Comparison of ENCODE assay signal across 2 cellular contexts in the genomic region with DNA sequence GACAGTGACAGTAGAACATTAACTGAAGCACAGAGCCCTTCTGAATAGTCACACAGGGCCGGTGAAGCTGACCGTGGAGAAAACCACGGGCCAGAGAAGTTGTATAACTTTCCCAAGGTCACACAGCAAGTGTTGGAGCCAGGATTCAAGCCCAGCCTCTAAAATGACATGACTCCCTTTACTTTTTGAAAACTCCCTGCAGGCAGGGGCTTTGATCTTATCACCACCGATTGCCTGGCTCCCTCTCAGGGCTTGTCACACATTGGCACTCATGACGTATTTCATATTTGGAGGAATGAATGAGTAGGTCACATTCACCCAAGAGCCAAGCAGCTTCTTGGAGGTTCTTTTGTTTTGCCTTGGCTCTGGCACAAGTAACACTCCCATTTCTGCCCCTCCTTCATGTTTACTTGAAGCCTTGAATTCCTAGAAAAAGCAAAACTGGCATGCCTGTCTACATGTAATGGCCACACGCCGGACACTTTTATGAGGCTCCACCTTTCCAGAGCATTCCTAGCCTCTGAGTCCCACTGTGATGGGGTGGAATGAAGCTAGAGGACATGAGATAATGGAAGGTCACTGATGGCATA.
TF ChIP-seq lines count a peak whose summit lies in the region.

No MANE protein-coding gene starts in this region.

TF ChIP-seq in Ishikawa, 13 proteins besides CTCF, POLR2A, EP300 and RAD21:
- TF ChIP-seq TAF1 (IDR thresholded peaks at IDR 0.05; ENCODE audit: low read depth) (no peak), CEBPB (IDR thresholded peaks at IDR 0.05) (no peak), CREB1 (IDR thresholded peaks at IDR 0.05; ENCODE audit: low read depth) (no peak), YY1 (IDR thresholded peaks at IDR 0.05; ENCODE audit: low read depth) (0 out of 2 replicates have a peak, but pooled peaks have one; percentile 35), FOXM1 (IDR thresholded peaks at IDR 0.05; ENCODE audit: borderline replicate concordance, low read depth) (no peak), EGR1 (IDR thresholded peaks at IDR 0.05) (no peak), NFIC (IDR thresholded peaks at IDR 0.05) (0 out of 2 replicates have a peak, but pooled peaks have one; percentile 8), ZBTB7A (IDR thresholded peaks at IDR 0.05; ENCODE audit: low read depth) (no peak), TEAD4 (IDR thresholded peaks at IDR 0.05) (0 out of 2 replicates have a peak, but pooled peaks have one; percentile 19), TCF12 (IDR thresholded peaks at IDR 0.05; ENCODE audit: low read depth) (no peak)
- TF ChIP-seq, protein P1, sequence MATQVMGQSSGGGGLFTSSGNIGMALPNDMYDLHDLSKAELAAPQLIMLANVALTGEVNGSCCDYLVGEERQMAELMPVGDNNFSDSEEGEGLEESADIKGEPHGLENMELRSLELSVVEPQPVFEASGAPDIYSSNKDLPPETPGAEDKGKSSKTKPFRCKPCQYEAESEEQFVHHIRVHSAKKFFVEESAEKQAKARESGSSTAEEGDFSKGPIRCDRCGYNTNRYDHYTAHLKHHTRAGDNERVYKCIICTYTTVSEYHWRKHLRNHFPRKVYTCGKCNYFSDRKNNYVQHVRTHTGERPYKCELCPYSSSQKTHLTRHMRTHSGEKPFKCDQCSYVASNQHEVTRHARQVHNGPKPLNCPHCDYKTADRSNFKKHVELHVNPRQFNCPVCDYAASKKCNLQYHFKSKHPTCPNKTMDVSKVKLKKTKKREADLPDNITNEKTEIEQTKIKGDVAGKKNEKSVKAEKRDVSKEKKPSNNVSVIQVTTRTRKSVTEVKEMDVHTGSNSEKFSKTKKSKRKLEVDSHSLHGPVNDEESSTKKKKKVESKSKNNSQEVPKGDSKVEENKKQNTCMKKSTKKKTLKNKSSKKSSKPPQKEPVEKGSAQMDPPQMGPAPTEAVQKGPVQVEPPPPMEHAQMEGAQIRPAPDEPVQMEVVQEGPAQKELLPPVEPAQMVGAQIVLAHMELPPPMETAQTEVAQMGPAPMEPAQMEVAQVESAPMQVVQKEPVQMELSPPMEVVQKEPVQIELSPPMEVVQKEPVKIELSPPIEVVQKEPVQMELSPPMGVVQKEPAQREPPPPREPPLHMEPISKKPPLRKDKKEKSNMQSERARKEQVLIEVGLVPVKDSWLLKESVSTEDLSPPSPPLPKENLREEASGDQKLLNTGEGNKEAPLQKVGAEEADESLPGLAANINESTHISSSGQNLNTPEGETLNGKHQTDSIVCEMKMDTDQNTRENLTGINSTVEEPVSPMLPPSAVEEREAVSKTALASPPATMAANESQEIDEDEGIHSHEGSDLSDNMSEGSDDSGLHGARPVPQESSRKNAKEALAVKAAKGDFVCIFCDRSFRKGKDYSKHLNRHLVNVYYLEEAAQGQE (IDR thresholded peaks at IDR 0.05; ENCODE audit: low read depth), result no peak
- TF ChIP-seq, protein P2, sequence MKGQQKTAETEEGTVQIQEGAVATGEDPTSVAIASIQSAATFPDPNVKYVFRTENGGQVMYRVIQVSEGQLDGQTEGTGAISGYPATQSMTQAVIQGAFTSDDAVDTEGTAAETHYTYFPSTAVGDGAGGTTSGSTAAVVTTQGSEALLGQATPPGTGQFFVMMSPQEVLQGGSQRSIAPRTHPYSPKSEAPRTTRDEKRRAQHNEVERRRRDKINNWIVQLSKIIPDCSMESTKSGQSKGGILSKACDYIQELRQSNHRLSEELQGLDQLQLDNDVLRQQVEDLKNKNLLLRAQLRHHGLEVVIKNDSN (IDR thresholded peaks at IDR 0.05), result no peak
- TF ChIP-seq, protein P3, sequence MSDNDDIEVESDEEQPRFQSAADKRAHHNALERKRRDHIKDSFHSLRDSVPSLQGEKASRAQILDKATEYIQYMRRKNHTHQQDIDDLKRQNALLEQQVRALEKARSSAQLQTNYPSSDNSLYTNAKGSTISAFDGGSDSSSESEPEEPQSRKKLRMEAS (IDR thresholded peaks at IDR 0.05), result no peak

TF ChIP-seq in H1, 55 proteins besides CTCF, POLR2A, EP300 and RAD21:
- TF ChIP-seq SIX5 (IDR thresholded peaks at IDR 0.05; ENCODE audit: low read depth, low read length) (no peak), YY1 (IDR thresholded peaks at IDR 0.05; ENCODE audit: low read depth, low read length) (peak; percentile 22; the same call in 1 of the 2 replicates)
